20 cellular contexts compared by ENCODE assay signal in the genomic region with DNA sequence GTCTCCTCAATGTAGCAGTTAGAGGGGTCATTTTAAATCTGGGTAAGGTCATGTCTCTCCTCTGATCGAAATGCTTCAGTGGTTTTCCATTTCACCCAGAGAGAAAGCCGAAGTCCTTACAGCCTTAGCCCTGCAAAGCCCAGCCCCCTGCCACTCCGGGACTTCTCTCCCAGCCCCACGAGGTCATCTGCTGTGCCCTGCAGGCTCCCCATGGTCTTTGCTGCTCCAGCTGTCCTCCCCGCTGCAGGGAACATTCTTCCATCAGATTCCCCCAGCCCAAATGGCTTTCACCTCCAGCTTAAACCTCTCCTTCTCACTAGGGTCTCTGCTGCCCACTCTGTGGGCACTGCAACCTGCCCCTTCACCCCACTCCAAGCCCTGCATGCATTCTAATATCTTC.
"Had no signal": no experiment of that assay in that cellular context is flagged by ENCODE, and none has a peak within 500 bp of the region (broad histone marks: within the 10 kb centered on the region; RNA-seq: fewer than 3 reads in every experiment).

No MANE protein-coding gene starts in this region.

- H3K4me3 Mint-ChIP-seq: IgD-negative memory B cell had no signal

- H3K27ac ChIP-seq: HL-60, KMS-11, RWPE1 had no signal

- H3K9ac ChIP-seq: KMS-11, SK-N-SH had no signal

- DNase-seq: Kasumi-1, MM.1S, NCI-H1092 treated with DMSO at 0.1 percent for 48 hours, NCI-H1436, NCI-H187 treated with DMSO at 0.1 percent for 48 hours, NCI-H2029 treated with DMSO at 0.1 percent for 48 hours, NCI-H2171 treated with DMSO at 0.1 percent for 48 hours, NCI-H345, NCI-H446 treated with DMSO at 0.1 percent for 48 hours, NCI-H510A treated with DMSO at 0.1 percent for 48 hours, NCI-H526, PC-3, SHP77, SK-N-SH had no signal

- H3K4me3 ChIP-seq: K562 had no signal

- H3K4me2 ChIP-seq: KMS-11, SK-N-SH had no signal

- ATAC-seq: K562, Panc1, PC-3 had no signal

- H3K9me3 ChIP-seq: SK-N-SH had no signal

- H3K27me3 Mint-ChIP-seq: IgD-negative memory B cell had no signal

- H3K9me3 Mint-ChIP-seq: IgD-negative memory B cell had no signal
